Comparison of ENCODE assay signal across 9 cellular contexts in the genomic region with DNA sequence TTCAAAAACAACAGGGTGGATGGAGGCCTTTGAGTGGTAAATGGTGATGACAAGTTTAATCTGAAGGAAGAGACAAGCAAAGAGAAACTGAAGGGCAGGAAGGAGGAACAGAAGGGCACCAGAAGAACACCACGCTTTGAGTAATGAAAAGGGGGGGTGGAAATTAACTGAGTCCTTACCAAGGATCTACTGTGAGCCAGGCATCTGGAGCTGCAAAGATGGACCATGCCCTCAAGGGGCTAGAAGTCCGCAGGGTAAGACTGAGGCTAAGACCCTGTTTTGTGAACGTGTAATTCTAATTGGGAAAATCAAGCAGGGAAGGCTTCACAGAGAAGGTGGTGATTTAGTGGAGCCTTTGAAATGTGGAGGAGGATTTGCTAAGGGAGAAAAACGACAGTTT. TPM values are rescaled to one million over a fixed set of nuclear protein-coding genes. Genes with fewer than 3 reads are reported as not detected.
DNase-seq lines count a peak whose midpoint lies in the region; ATAC-seq and TF ChIP-seq lines count a peak whose summit lies in the region.
"Had no signal": no experiment of that assay in that cellular context is flagged by ENCODE, and none has a peak within 500 bp of the region (broad histone marks: within the 10 kb centered on the region; RNA-seq: fewer than 3 reads in every experiment).

No MANE protein-coding gene starts in this region.

- peak overlapping the region; percentile 81 for H3K4me3 Mint-ChIP-seq in activated naive CD8-positive, alpha-beta T cell

- no peaks in the 10 kb centered on the region for H3K36me3 Mint-ChIP-seq in activated naive CD8-positive, alpha-beta T cell

- peak overlapping the region; percentile 58 for H3K27ac Mint-ChIP-seq in activated naive CD8-positive, alpha-beta T cell

- H3K4me3 ChIP-seq in heart right ventricle (peak overlapping the region in 6 of 10 donors; percentile 2 to 93 (median 79)), iPS-20b (ENCODE audit: low read length) (peak overlapping the region; percentile 87; the same call in 1 of the 2 replicates), transverse colon (no peak overlapping the region)

- no peak for DNase-seq in heart right ventricle
- DNase-seq in Right ventricle myocardium superior, result no peak
- DNase-seq in transverse colon, result no peak
- no peak for DNase-seq in NCI-H2171 (lab: John Stamatoyannopoulos, UW)
- DNase-seq in T-helper 9 cell, result no peak
- DNase-seq: KBM-7 had no signal

- no peak for TF ChIP-seq POLR2A in transverse colon (IDR thresholded peaks at IDR 0.05)

- ATAC-seq in heart right ventricle (peak in 1 of 8 donors; percentile 32), Right ventricle myocardium superior (ENCODE audit: poor library complexity) (no peak), GM21576 (IDR thresholded peaks at IDR 0.05; ENCODE audit: unreplicated experiment) (no peak)

- H3K27me3 ChIP-seq in heart right ventricle (no peaks in the 10 kb centered on the region), iPS-20b (ENCODE audit: insufficient read depth, low read length) (peaks cover 5% of the 10 kb centered on the region; the same call in 1 of the 2 replicates), transverse colon (no peaks in the 10 kb centered on the region)

- H3K36me3 ChIP-seq in heart right ventricle, result no peaks in the 10 kb centered on the region
- no peaks in the 10 kb centered on the region for H3K36me3 ChIP-seq in iPS-20b (ENCODE audit: insufficient read depth, low read depth, low read length)
- no peaks in the 10 kb centered on the region for H3K36me3 ChIP-seq in transverse colon

- TF ChIP-seq CTCF in heart right ventricle (IDR thresholded peaks at IDR 0.05) (no peak), transverse colon (IDR thresholded peaks at IDR 0.05) (no peak)

- no peak for TF ChIP-seq EP300 in transverse colon (IDR thresholded peaks at IDR 0.05; ENCODE audit: low read depth)

- H3K9me3 ChIP-seq in heart right ventricle, result no peaks in the 10 kb centered on the region
- H3K9me3 ChIP-seq in iPS-20b (ENCODE audit: insufficient read depth, low read depth, low read length), result no peaks in the 10 kb centered on the region
- H3K9me3 ChIP-seq in transverse colon, result no peaks in the 10 kb centered on the region

- H3K9me3 Mint-ChIP-seq in activated naive CD8-positive, alpha-beta T cell (ENCODE audit: low read depth), result no peaks in the 10 kb centered on the region

- peaks cover 20% of the 10 kb centered on the region for H3K4me1 Mint-ChIP-seq in activated naive CD8-positive, alpha-beta T cell (ENCODE audit: low read depth)

- H3K4me1 ChIP-seq in heart right ventricle (peaks cover 5 to 56% (median 22%) of the 10 kb centered on the region in 9 donors), iPS-20b (ENCODE audit: insufficient read depth, low read length) (peaks cover 5% of the 10 kb centered on the region; the same call in 1 of the 2 replicates), transverse colon (peaks cover 0 to 22% (median 12%) of the 10 kb centered on the region in 4 donors)

- 55 to 63% methylated on average over 4 of the region's 4 CpGs for WGBS in heart right ventricle, 2 donors
- 63 to 73% methylated on average over 2 to 4 of the region's 4 CpGs for WGBS in transverse colon (ENCODE audit: low coverage in 1 of 2), 2 donors

- no peaks in the 10 kb centered on the region for H3K27me3 Mint-ChIP-seq in activated naive CD8-positive, alpha-beta T cell

- intact Hi-C loops in heart right ventricle (cut with DNase I) (loop anchor here in 1 of 10 donors (10.0 kb wide), 1 partner anchor 279 kb away; no protein-coding TSS in a partner anchor), Right ventricle myocardium superior (cut with DNase I) (no loop called here), transverse colon (cut with DNase I; ENCODE audit: low total_unique reads) (no loop called here)

- in situ Hi-C loops in transverse colon (cut with MboI; ENCODE audit: low pct_ligation_motif_present in 1 of 4, low pct_unique_long_range_greater_than_20kb in 1 of 4, low sequenced_read_pairs in 3 of 4), result no loop called here

- H3K9ac ChIP-seq in iPS-20b (ENCODE audit: low read depth, low read length), result no peak overlapping the region

- H3K27ac ChIP-seq in heart right ventricle (peak overlapping the region; percentile 22 to 94 (median 86)), iPS-20b (ENCODE audit: low read length) (no peak overlapping the region), transverse colon (peak overlapping the region in 3 of 4 donors; percentile 74 to 83 (median 81))

RNA-seq across cellular contexts. Expression of a gene that starts 1.6 kb away (rescaled TPM):
- total RNA-seq in heart right ventricle (10 to 100 TPM; 20.7 to 37.0 (median 30.7) TPM), Right ventricle myocardium superior (27.5 TPM), transverse colon (10 to 100 TPM in 3 of 4 donors, 1 to 10 TPM in 1; 1.9 to 54.7 (median 33.1) TPM)
- 10 to 100 TPM; 19.3 to 23.8 TPM for polyA plus RNA-seq in heart right ventricle

RNA-seq across cellular contexts. Expression of a gene that starts 29.3 kb away (rescaled TPM):
- total RNA-seq in heart right ventricle, result 1 to 10 TPM; 3.2 to 6.0 (median 4.9) TPM
- polyA plus RNA-seq in heart right ventricle, result 1 to 10 TPM; 4.7 to 5.8 TPM
- total RNA-seq in Right ventricle myocardium superior, result 3.5 TPM
- total RNA-seq in transverse colon, result 1 to 10 TPM in 3 of 4 donors, under 1 TPM in 1; 0.40 to 9.8 (median 5.1) TPM

Comparison
In these comparisons a context has a peak if more than half of its experiments do, and no peak if none do; other contexts are left out.
1. H3K4me3 ChIP-seq: peak in heart right ventricle (6 of 10) and iPS-20b (single experiment); none in transverse colon (0 of 4).